In the genomic region with DNA sequence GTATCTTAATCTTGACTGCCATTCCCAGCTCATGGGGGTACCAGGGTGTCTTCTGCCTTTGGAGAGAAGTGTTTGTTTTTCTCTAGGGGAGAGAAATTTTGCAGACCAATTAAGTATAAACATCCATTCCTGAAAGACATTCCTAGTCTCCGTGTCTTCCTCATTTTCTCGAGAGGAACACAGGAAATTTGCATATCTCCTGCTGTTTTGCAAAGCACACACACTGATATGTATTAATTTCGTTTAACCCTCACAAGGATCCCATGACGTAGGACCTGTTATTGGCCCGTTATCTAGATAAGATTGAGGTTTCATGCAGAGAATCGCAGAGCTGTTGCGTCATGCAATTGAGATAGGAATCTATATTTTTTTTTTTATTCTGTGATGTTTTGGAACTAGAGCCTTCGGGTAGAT, we compare ENCODE assay signal across 1 cellular context.
TF ChIP-seq lines count a peak whose summit lies in the region.

No MANE protein-coding gene starts in this region.

TF ChIP-seq in GM12878, 131 proteins besides CTCF, POLR2A, EP300 and RAD21 (continued from another document):
- no peak for TF ChIP-seq CUX1 (IDR thresholded peaks at IDR 0.05; ENCODE audit: insufficient replicate concordance, low read depth, low read length)
- no peak for TF ChIP-seq ESRRA (IDR thresholded peaks at IDR 0.05; ENCODE audit: low read length)
- no peak for TF ChIP-seq CREB1 (IDR thresholded peaks at IDR 0.05; ENCODE audit: low read depth)
- no peak for TF ChIP-seq SUZ12 (IDR thresholded peaks at IDR 0.05; ENCODE audit: unreplicated experiment)
- TF ChIP-seq TCF3 (IDR thresholded peaks at IDR 0.05; ENCODE audit: borderline replicate concordance, insufficient read depth, low read depth, low read length), result no peak
- TF ChIP-seq KDM1A (IDR thresholded peaks at IDR 0.05; ENCODE audit: borderline replicate concordance), result no peak
- no peak for TF ChIP-seq PAX5 (IDR thresholded peaks at IDR 0.05; ENCODE audit: borderline replicate concordance, low read depth, low read length)
- TF ChIP-seq MYB (IDR thresholded peaks at IDR 0.05; ENCODE audit: borderline replicate concordance, low read depth, low read length), result no peak
- TF ChIP-seq NFIC (IDR thresholded peaks at IDR 0.05; ENCODE audit: low read depth, low read length), result no peak
- no peak for TF ChIP-seq HDAC6 (IDR thresholded peaks at IDR 0.05; ENCODE audit: unreplicated experiment)
- no peak for TF ChIP-seq SMARCA5 (IDR thresholded peaks at IDR 0.05)
- TF ChIP-seq ZBED1 (IDR thresholded peaks at IDR 0.05; ENCODE audit: borderline replicate concordance), result no peak
- no peak for TF ChIP-seq WRNIP1 (IDR thresholded peaks at IDR 0.05; ENCODE audit: borderline replicate concordance, low read depth, low read length)
- no peak for TF ChIP-seq SIX5 (IDR thresholded peaks at IDR 0.05; ENCODE audit: low read depth, low read length, severe bottlenecking)
- TF ChIP-seq CHD4 (IDR thresholded peaks at IDR 0.05), result no peak
- no peak for TF ChIP-seq ZNF217 (IDR thresholded peaks at IDR 0.05)
- TF ChIP-seq ZNF384 (IDR thresholded peaks at IDR 0.05; ENCODE audit: borderline replicate concordance, low read depth, low read length), result no peak
- no peak for TF ChIP-seq E2F8 (IDR thresholded peaks at IDR 0.05; ENCODE audit: low read depth, partially characterized antibody)
- TF ChIP-seq E4F1 (IDR thresholded peaks at IDR 0.05; ENCODE audit: borderline replicate concordance, partially characterized antibody), result no peak
